ENCODE assay signal across 8 cellular contexts in genomic region chr18:76801567-76802505, GRCh38. TPM values are rescaled to one million over a fixed set of nuclear protein-coding genes. Genes with fewer than 3 reads are reported as not detected.
DNase-seq lines count a peak whose midpoint lies in the region; ATAC-seq, FAIRE-seq and TF ChIP-seq lines count a peak whose summit lies in the region.

No MANE protein-coding gene starts in this region.

- peaks cover 16% of the 10 kb centered on the region for H3K4me1 Mint-ChIP-seq in dendritic cell treated with granulocyte-macrophage colony-stimulating factor and Interleukin-4, amounts not matched to agents 40 ng/mL and 50 ng/mL, for 4 days (ENCODE audit: low read depth)

- peak overlapping the region; percentile 55 for H3K4me3 ChIP-seq in AG04449 (ENCODE audit: low read depth, low read length)
- H3K4me3 ChIP-seq in HepG2 (replicated peaks in 1 of 3; ENCODE audit: insufficient read depth in 1 of 3, low read depth in 2 of 3, low read length in 3 of 3): peak overlapping the region; percentile 56 to 78 (median 60)

- H3K4me2 ChIP-seq in HepG2 (ENCODE audit: low read depth, low read length): peak overlapping the region; percentile 90

- no TSS peak for BruUV-seq in HepG2 (replicated peaks; lab: Mats Ljungman, UMichigan)

- no peaks in the 10 kb centered on the region for H3K36me3 ChIP-seq in HepG2 (replicated peaks in 1 of 2; ENCODE audit: control insufficient read depth in 1 of 2, insufficient read depth in 2 of 2, low read length in 2 of 2)

- peaks cover 24% of the 10 kb centered on the region for H3K27me3 Mint-ChIP-seq in dendritic cell treated with granulocyte-macrophage colony-stimulating factor and Interleukin-4, amounts not matched to agents 40 ng/mL and 50 ng/mL, for 4 days

- TF ChIP-seq CTCF in AG04449 (IDR thresholded peaks at IDR 0.05; ENCODE audit: insufficient read depth, low read length, missing control alignments) (peak; percentile 94), HepG2 (CRISPR knock-in tag; IDR thresholded peaks at IDR 0.05) (peak; percentile 93)

- ATAC-seq in HG02870 (IDR thresholded peaks at IDR 0.05; ENCODE audit: unreplicated experiment): peak; percentile 91
- ATAC-seq in HepG2: peak; percentile 98

- in situ Hi-C loops in HepG2 (cut with HindIII; ENCODE audit: extremely low pct_ligation_motif_present, low pct_unique_long_range_greater_than_20kb): loop anchor here (10.0 kb wide), 1 partner anchor 183 kb away; no protein-coding TSS in a partner anchor

- FAIRE-seq in GM18507 (lab: Jason Lieb, UNC): peak; percentile 67
- no peak for FAIRE-seq in HepG2 (lab: Jason Lieb, UNC)

- peaks cover 14% of the 10 kb centered on the region for H3K9me3 Mint-ChIP-seq in dendritic cell treated with granulocyte-macrophage colony-stimulating factor and Interleukin-4, amounts not matched to agents 40 ng/mL and 50 ng/mL, for 4 days

- peaks cover 21% of the 10 kb centered on the region; the same call in 1 of the 2 replicates for H3K4me1 ChIP-seq in HepG2 (ENCODE audit: insufficient read depth, low read length)

- H3K27ac ChIP-seq in HepG2 (ENCODE audit: extremely low read length, insufficient read depth, low read length): no peak overlapping the region

- DNase-seq in AG04449 (ENCODE audit: low read depth, low spot score) (no peak), GM18507 (ENCODE audit: extremely low spot score, insufficient read length, low read depth) (peak; percentile 75), NCI-H146 (lab: John Stamatoyannopoulos, UW) (peak; percentile 73), HepG2 (ENCODE audit: low spot score) (peak; percentile 24)
- peak; percentile 10 to 23 (median 18) for DNase-seq in activated CD4-positive, CD25-positive, alpha-beta regulatory T cell (lab: John Stamatoyannopoulos, UW)
- DNase-seq in stimulated activated CD8-positive, alpha-beta memory T cell treated with anti-CD3 and anti-CD28 coated beads, Interleukin-2, amount 100 ng/mL, for 48 hours (ENCODE audit: low read depth in 2 of 2): peak; percentile 25 to 43

- H3K4me3 Mint-ChIP-seq in dendritic cell treated with granulocyte-macrophage colony-stimulating factor and Interleukin-4, amounts not matched to agents 40 ng/mL and 50 ng/mL, for 4 days: peak overlapping the region; percentile 62

- no peak for TF ChIP-seq POLR2A in HepG2 (IDR thresholded peaks at IDR 0.05; ENCODE audit: insufficient read depth in 1 of 2, low read depth in 2 of 2, low read length in 2 of 2)

- H3K27ac Mint-ChIP-seq in dendritic cell treated with granulocyte-macrophage colony-stimulating factor and Interleukin-4, amounts not matched to agents 40 ng/mL and 50 ng/mL, for 4 days: no peak overlapping the region

- H3K36me3 Mint-ChIP-seq in dendritic cell treated with granulocyte-macrophage colony-stimulating factor and Interleukin-4, amounts not matched to agents 40 ng/mL and 50 ng/mL, for 4 days (ENCODE audit: low read depth): peaks cover 7% of the 10 kb centered on the region

- no peaks in the 10 kb centered on the region for H3K79me2 ChIP-seq in HepG2 (ENCODE audit: insufficient read depth, low read length)

- peaks cover 0 to 6% of the 10 kb centered on the region in 2 experiments; a peak in 1 of 5 replicates for H3K27me3 ChIP-seq in HepG2 (ENCODE audit: control insufficient read depth in 1 of 2, insufficient read depth in 2 of 2, low read length in 2 of 2)

- POLR2A ChIA-PET in AG04449 (lab: Yijun Ruan, JAX): interaction anchor here (0.9 kb wide), 1 partner anchor 14 kb away, joined by 4 read pairs; no protein-coding TSS in a partner anchor
- POLR2A ChIA-PET in HepG2 (lab: Yijun Ruan, JAX): no interaction called here

- no peak for TF ChIP-seq EP300 in HepG2 (IDR thresholded peaks at IDR 0.05; ENCODE audit: low read depth in 2 of 2, low read length in 2 of 2)
- TF ChIP-seq EP300 in HepG2 (CRISPR knock-in tag; IDR thresholded peaks at IDR 0.05; ENCODE audit: borderline replicate concordance): no peak

- no peaks in the 10 kb centered on the region for H4K20me1 ChIP-seq in HepG2 (ENCODE audit: insufficient read depth, low read length)

- no peak overlapping the region for H2AFZ ChIP-seq in HepG2 (ENCODE audit: low read length)

- peak overlapping the region; percentile 45; the same call in 1 of the 2 replicates for H3K9ac ChIP-seq in HepG2 (ENCODE audit: insufficient read depth, low read depth, low read length)

- intact Hi-C loops in dendritic cell treated with granulocyte-macrophage colony-stimulating factor and Interleukin-4, amounts not matched to agents 40 ng/mL and 50 ng/mL, for 4 days (cut with micrococcal nuclease): loop anchor here (1.0 to 10.0 kb wide), 3 partner anchors 20 to 120 kb away; partner anchors contain the start of gene ZNF236
- intact Hi-C loops in HepG2 (cut with micrococcal nuclease; ENCODE audit: unreplicated experiment): loop anchor here (1.0 to 5.0 kb wide), 4 partner anchors 17 to 255 kb away; no protein-coding TSS in a partner anchor

- no peaks in the 10 kb centered on the region for H3K9me3 ChIP-seq in HepG2 (ENCODE audit: low read length)

- 17% methylated on average over 42 of the region's 61 CpGs for WGBS in HepG2 (ENCODE audit: low lambda C conversion rate)

- CTCF ChIA-PET in AG04449 (lab: Yijun Ruan, JAX) (interaction anchor here (0.7 to 5.8 kb wide), 56 partner anchors 7 to 409 kb away, joined by 3 to 208 read pairs (median 6); partner anchors contain the start of gene ZNF236), HepG2 (lab: Yijun Ruan, JAX; ENCODE audit: low intra/inter-chr PET ratio, low total read pairs) (interaction anchor here (0.9 to 1.5 kb wide), 2 partner anchors 122 to 181 kb away, joined by 4 to 7 read pairs; no protein-coding TSS in a partner anchor)

- peak; percentile 82 for TF ChIP-seq RAD21 in HepG2 (CRISPR knock-in tag; IDR thresholded peaks at IDR 0.05)

TF ChIP-seq in HepG2, 621 proteins besides CTCF, POLR2A, EP300 and RAD21 (continues in another document):
- TF ChIP-seq ZBTB14 (CRISPR knock-in tag; IDR thresholded peaks at IDR 0.05) (peak; percentile 58), THAP7 (CRISPR knock-in tag; IDR thresholded peaks at IDR 0.05) (peak; percentile 55; the same call in 1 of the 2 replicates), NFKB2 (CRISPR knock-in tag; IDR thresholded peaks at IDR 0.05; ENCODE audit: borderline replicate concordance) (peak; percentile 44; the same call in 1 of the 2 replicates)

RNA-seq across cellular contexts. Expression of gene ZNF236, which starts 20.5 kb away (rescaled TPM):
- total RNA-seq in HepG2 (2016; rRNA removed; fragmentation: Illumina TruSeq; extraction: Trizol): 7.2 and 9.2 TPM in 2 replicates
- total RNA-seq in HepG2 (2016; cell fraction: cytosol; rRNA removed; fragmentation: Illumina TruSeq; extraction: Trizol; ENCODE audit: low read depth): 61.5 and 67.5 TPM in 2 replicates
- 7.3 and 7.5 TPM in 2 replicates for total RNA-seq in HepG2 (2016; cell fraction: insoluble cytoplasmic fraction; rRNA removed; fragmentation: Illumina TruSeq; extraction: Trizol)
- total RNA-seq in HepG2 (2016; cell fraction: membrane; rRNA removed; fragmentation: Illumina TruSeq; extraction: Trizol): 27.9 and 29.6 TPM in 2 replicates
- 11.9 and 13.5 TPM in 2 replicates for total RNA-seq in HepG2 (2016; cell fraction: nucleus; rRNA removed; fragmentation: Illumina TruSeq; extraction: Trizol)
- 3.0 and 3.4 TPM in 2 replicates for polyA plus RNA-seq in HepG2 (2011; rRNA removed)
- polyA plus RNA-seq in HepG2 (2011; cell fraction: cytosol; rRNA removed): 1.9 TPM in 2 replicates
- polyA plus RNA-seq in HepG2 (2011; cell fraction: nucleus; rRNA removed): 10.0 and 10.5 TPM in 2 replicates
- 1.7 and 2.1 TPM in 2 replicates for polyA plus RNA-seq in HepG2 (2012)
- polyA plus RNA-seq in HepG2 (2016; cell fraction: cytosol; fragmentation: Illumina TruSeq; extraction: Trizol; ENCODE audit: low read depth): 0.10 TPM in 2 replicates
- polyA plus RNA-seq in HepG2 (2016; cell fraction: insoluble cytoplasmic fraction; fragmentation: Illumina TruSeq; extraction: Trizol; ENCODE audit: low read depth): 2.1 and 2.7 TPM in 2 replicates
- 0.42 and 0.51 TPM in 2 replicates for polyA plus RNA-seq in HepG2 (2016; cell fraction: membrane; fragmentation: Illumina TruSeq; extraction: Trizol; ENCODE audit: low read depth)
- polyA plus RNA-seq in HepG2 (2016; cell fraction: nucleus; fragmentation: Illumina TruSeq; extraction: Trizol; ENCODE audit: insufficient read depth, low read depth): 5.6 and 6.3 TPM in 2 replicates
- polyA minus RNA-seq in HepG2 (2011; rRNA and poly(A)+ RNA removed; ENCODE audit: low replicate concordance): 20.6 and 28.6 TPM in 2 replicates
- polyA minus RNA-seq in HepG2 (2011; cell fraction: cytosol; rRNA and poly(A)+ RNA removed): 8.0 and 17.3 TPM in 2 replicates
- polyA minus RNA-seq in HepG2 (2011; cell fraction: nucleus; rRNA and poly(A)+ RNA removed): 27.7 and 32.1 TPM in 2 replicates
